Comparison of ENCODE assay signal across 9 cellular contexts in the genomic region with DNA sequence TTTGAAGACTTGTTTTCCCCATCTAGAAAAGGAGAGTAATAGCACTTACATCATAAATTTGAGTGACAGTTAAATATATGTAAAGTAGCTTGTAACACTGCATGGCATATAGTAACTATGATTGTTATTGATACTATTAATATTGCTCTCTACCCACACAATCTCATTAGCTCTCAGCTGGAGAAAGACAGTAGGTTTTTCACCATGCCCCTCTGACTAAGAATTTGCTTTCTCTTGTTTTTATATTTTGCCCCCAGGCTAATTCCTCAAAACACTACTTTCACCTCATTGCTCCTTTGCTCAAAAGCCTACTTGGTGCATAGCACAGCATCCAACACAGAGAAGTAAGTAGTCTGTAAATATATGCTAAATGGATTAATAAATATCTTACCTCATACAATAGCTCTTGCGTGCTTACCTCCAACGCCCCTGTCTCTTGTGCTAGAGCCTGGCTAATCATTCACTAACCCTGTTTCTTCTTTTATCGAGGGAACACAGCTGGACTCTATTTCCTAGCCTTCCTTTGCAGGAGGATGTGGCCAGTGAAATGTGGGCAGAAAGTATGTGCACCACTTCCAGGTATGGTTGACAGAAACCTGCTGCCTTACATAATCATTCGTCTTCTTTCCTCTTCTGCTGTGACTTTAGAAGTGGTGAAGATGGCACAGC.
DNase-seq lines count a peak whose midpoint lies in the region; ATAC-seq, FAIRE-seq and TF ChIP-seq lines count a peak whose summit lies in the region.
"Had no signal": no experiment of that assay in that cellular context is flagged by ENCODE, and none has a peak within 500 bp of the region (broad histone marks: within the 10 kb centered on the region; RNA-seq: fewer than 3 reads in every experiment).

No MANE protein-coding gene starts in this region.

- peaks cover 12% of the 10 kb centered on the region for H3K4me1 ChIP-seq in hepatocyte (ENCODE audit: insufficient read depth)
- H3K4me1 ChIP-seq in left ventricle myocardium inferior = no peaks in the 10 kb centered on the region

- no peak for FAIRE-seq in frontal cortex (lab: Jason Lieb, UNC)

- no peaks in the 10 kb centered on the region for H3K36me3 ChIP-seq in hepatocyte (replicated peaks; ENCODE audit: insufficient read depth, low read depth)
- no peaks in the 10 kb centered on the region for H3K36me3 ChIP-seq in left ventricle myocardium inferior

- H4K20me1 ChIP-seq in hepatocyte (ENCODE audit: insufficient read depth, poor library complexity, severe bottlenecking) = no peaks in the 10 kb centered on the region

- no peaks in the 10 kb centered on the region for H3K9me2 ChIP-seq in hepatocyte (replicated peaks; ENCODE audit: insufficient read depth)

- H3K79me2 ChIP-seq in hepatocyte = no peaks in the 10 kb centered on the region

- peak; percentile 75 for DNase-seq in hepatocyte (ENCODE audit: low spot score)
- no peak for DNase-seq in NCI-H1694 (lab: John Stamatoyannopoulos, UW)
- DNase-seq in frontal cortex (ENCODE audit: low spot score in 2 of 2) = no peak
- no peak for DNase-seq in NCI-H2196 (lab: John Stamatoyannopoulos, UW; ENCODE audit: unreplicated experiment)
- DNase-seq in left ventricle myocardium inferior = no peak
- DNase-seq: stimulated activated CD4-positive, alpha-beta T cell treated with anti-CD3 and anti-CD28 coated beads, Interleukin-4, amount 100 ng/mL, for 1 hour had no signal

- H3K4me2 ChIP-seq in hepatocyte = peak overlapping the region; percentile 57

- ATAC-seq in GM21529 (IDR thresholded peaks at IDR 0.05; ENCODE audit: unreplicated experiment) (peak; percentile 73), HG03565 (IDR thresholded peaks at IDR 0.05; ENCODE audit: unreplicated experiment) (peak; percentile 76)

- intact Hi-C loops in left ventricle myocardium inferior (cut with micrococcal nuclease) = no loop called here

- 33% methylated on average over 4 of the region's 4 CpGs for WGBS in hepatocyte (ENCODE audit: low lambda C conversion rate, missing lambda C conversion rate)

- H3K27me3 ChIP-seq in hepatocyte (no peaks in the 10 kb centered on the region), left ventricle myocardium inferior (ENCODE audit: low read depth) (no peaks in the 10 kb centered on the region)

- peak overlapping the region; percentile 76 for H3K27ac ChIP-seq in hepatocyte
- H3K27ac ChIP-seq in left ventricle myocardium inferior (replicated peaks) = no peak overlapping the region

- peak overlapping the region; percentile 12 for H2AFZ ChIP-seq in hepatocyte

- H3K9me3 ChIP-seq in hepatocyte (ENCODE audit: low read depth) = no peaks in the 10 kb centered on the region
- no peaks in the 10 kb centered on the region for H3K9me3 ChIP-seq in left ventricle myocardium inferior (replicated peaks)

- TF ChIP-seq CTCF in hepatocyte (IDR thresholded peaks at IDR 0.05; ENCODE audit: poor library complexity) = no peak
- TF ChIP-seq CTCF in left ventricle myocardium inferior (IDR thresholded peaks at IDR 0.05; ENCODE audit: borderline replicate concordance) = no peak

- H3K4me3 ChIP-seq in GM08714 (ENCODE audit: low read length) (0 out of 2 replicates have a peak overlapping the region, but pooled peaks have one; percentile 15), hepatocyte (no peak overlapping the region), left ventricle myocardium inferior (no peak overlapping the region)
